Comparison of ENCODE assay signal across 15 cellular contexts in genomic region chr14:52014601-52015267, GRCh38. TPM values are rescaled to one million over a fixed set of nuclear protein-coding genes. Genes with fewer than 3 reads are reported as not detected.
A peak's percentile ranks its signal among the peaks of the same experiment; 100 is the strongest.
DNase-seq lines count a peak whose midpoint lies in the region; ATAC-seq and TF ChIP-seq lines count a peak whose summit lies in the region.
"Had no signal": no experiment of that assay in that cellular context is flagged by ENCODE, and none has a peak within 500 bp of the region (broad histone marks: within the 10 kb centered on the region; RNA-seq: fewer than 3 reads in every experiment).

No MANE protein-coding gene starts in this region.

- peak; percentile 82 for DNase-seq in inferior parietal cortex (ENCODE audit: extremely low spot score)
- DNase-seq in retina = peak; percentile 17
- DNase-seq in cortex of kidney (lab: John Stamatoyannopoulos, UW) = no peak
- DNase-seq in HCEC 1CT = no peak
- no peak for DNase-seq in esophagus squamous epithelium (lab: John Stamatoyannopoulos, UW)
- DNase-seq: activated CD4-positive, CD25-positive, alpha-beta regulatory T cell treated with anti-CD3 and anti-CD28 coated beads, Interleukin-2, amount 50 U/mL, for 72 hours; effector CD8-positive, alpha-beta T cell; KG1; NCI-H2107; NCI-H526 treated with DMSO at 0.1 percent for 48 hours had no signal

- TF ChIP-seq CTCF in esophagus squamous epithelium (IDR thresholded peaks at IDR 0.05) = no peak

- no peaks in the 10 kb centered on the region for H3K9me3 ChIP-seq in KOPT-K1 (ENCODE audit: insufficient read depth, low read length, poor library complexity, severe bottlenecking)
- no peaks in the 10 kb centered on the region for H3K9me3 ChIP-seq in esophagus squamous epithelium
- H3K9me3 ChIP-seq: HAP-1 had no signal

- H3K27ac ChIP-seq in KOPT-K1 (ENCODE audit: low read depth, low read length, poor library complexity, severe bottlenecking) (peak overlapping the region; percentile 29), esophagus squamous epithelium (no peak overlapping the region)

- intact Hi-C loops in esophagus squamous epithelium (cut with DNase I) = no loop called here

- WGBS in esophagus squamous epithelium, 2 donors = 44 to 56% methylated on average over 5 of the region's 15 CpGs

- H3K4me3 ChIP-seq in esophagus squamous epithelium = no peak overlapping the region
- H3K4me3 ChIP-seq: HAP-1 had no signal

- H3K27me3 ChIP-seq in esophagus squamous epithelium = no peaks in the 10 kb centered on the region

- H3K36me3 ChIP-seq in KOPT-K1 (ENCODE audit: insufficient read depth, low read length) (peaks cover 46% of the 10 kb centered on the region), esophagus squamous epithelium (peaks cover 5 to 24% (median 9%) of the 10 kb centered on the region in 3 donors)

- peak; percentile 29 for ATAC-seq in esophagus mucosa
- ATAC-seq in HG03460 (IDR thresholded peaks at IDR 0.05; ENCODE audit: unreplicated experiment) = no peak

- H3K4me1 ChIP-seq in esophagus squamous epithelium = peaks cover 0 to 35% (median 0%) of the 10 kb centered on the region in 3 donors

- TF ChIP-seq POLR2A in esophagus squamous epithelium (IDR thresholded peaks at IDR 0.05) = no peak

RNA-seq across cellular contexts. Expression of gene RTRAF, which starts 25.4 kb away (rescaled TPM):
- total RNA-seq in esophagus mucosa (122 TPM), esophagus squamous epithelium (10 to 100 TPM; 20.2 to 58.7 (median 51.9) TPM)

RNA-seq across cellular contexts. Expression of gene NID2, which starts 54.1 kb away (rescaled TPM):
- total RNA-seq in esophagus mucosa (2.3 TPM), esophagus squamous epithelium (10 to 100 TPM in 1 of 4 donors, 1 to 10 TPM in 2, under 1 TPM in 1; 0.91 to 12.2 (median 3.2) TPM)
- total RNA-seq: OCI-LY7 had no signal

Comparison
In these comparisons a context has a peak if more than half of its experiments do, and no peak if none do; other contexts are left out.
1. DNase-seq: peak in inferior parietal cortex (single experiment) and retina (single experiment); none in cortex of kidney (single experiment), HCEC 1CT (single experiment) and esophagus squamous epithelium (single experiment).